Comparison of ENCODE assay signal across 8 cellular contexts in genomic region chr6:30481965-30482644, GRCh38. TPM values are rescaled to one million over a fixed set of nuclear protein-coding genes. Genes with fewer than 3 reads are reported as not detected.
DNase-seq lines count a peak whose midpoint lies in the region; ATAC-seq and TF ChIP-seq lines count a peak whose summit lies in the region.
"Not testable (repeated sequence)": the region's sequence is repeated elsewhere in the genome, so short reads cannot be mapped to it uniquely, and the experiment has no call there.

No MANE protein-coding gene starts in this region.

- H3K4me1 Mint-ChIP-seq in T-helper 1 cell treated with Interleukin-12 subunit alpha and Interleukin-12 subunit beta and Interleukin-4 antibody, amounts not matched to agents 30 μg/mL and 1 μg/mL, for 36 hours (ENCODE audit: low read depth) = peaks cover 17% of the 10 kb centered on the region
- peaks cover 31% of the 10 kb centered on the region for H3K4me1 Mint-ChIP-seq in activated naive CD4-positive, alpha-beta T cell treated with anti-CD3 and anti-CD28 coated beads for 36 hours (ENCODE audit: low read depth)
- peaks cover 13% of the 10 kb centered on the region in 2 donors for H3K4me1 Mint-ChIP-seq in natural killer cell

- TF ChIP-seq CTCF in foreskin fibroblast (IDR thresholded peaks at IDR 0.05; ENCODE audit: low read depth, low read length) (peak; percentile 70), natural killer cell (IDR thresholded peaks at IDR 0.05) (peak; percentile 81)

- ATAC-seq in HG02678 (IDR thresholded peaks at IDR 0.05; ENCODE audit: unreplicated experiment) (peak; percentile 75), natural killer cell (peak; percentile 78 to 86 (median 83))

- intact Hi-C loops in activated naive CD4-positive, alpha-beta T cell treated with anti-CD3 and anti-CD28 coated beads for 36 hours (cut with micrococcal nuclease) = loop anchor here (2.0 to 5.0 kb wide), 6 partner anchors 29 to 597 kb away; partner anchors contain the start of gene DHX16
- intact Hi-C loops in natural killer cell (cut with micrococcal nuclease) = loop anchor here (1.0 to 5.0 kb wide), 3 partner anchors 135 to 241 kb away; partner anchors contain the start of genes DHX16, MRPS18B and PPP1R10

- H3K36me3 Mint-ChIP-seq in T-helper 1 cell treated with Interleukin-12 subunit alpha and Interleukin-12 subunit beta and Interleukin-4 antibody, amounts not matched to agents 30 μg/mL and 1 μg/mL, for 36 hours (ENCODE audit: low read depth); activated naive CD4-positive, alpha-beta T cell treated with anti-CD3 and anti-CD28 coated beads for 36 hours (ENCODE audit: low read depth); natural killer cell: not testable (repeated sequence)

- not testable (repeated sequence) for H3K9me3 Mint-ChIP-seq in T-helper 1 cell treated with Interleukin-12 subunit alpha and Interleukin-12 subunit beta and Interleukin-4 antibody, amounts not matched to agents 30 μg/mL and 1 μg/mL, for 36 hours; activated naive CD4-positive, alpha-beta T cell treated with anti-CD3 and anti-CD28 coated beads for 36 hours; natural killer cell

- H3K4me3 ChIP-seq in foreskin fibroblast (ENCODE audit: low read depth in 1 of 2, low read length in 2 of 2) = peak overlapping the region in 1 of 2 donors; percentile 37

- H3K27me3 Mint-ChIP-seq in T-helper 1 cell treated with Interleukin-12 subunit alpha and Interleukin-12 subunit beta and Interleukin-4 antibody, amounts not matched to agents 30 μg/mL and 1 μg/mL, for 36 hours (ENCODE audit: low read depth) = peaks cover 70% of the 10 kb centered on the region
- H3K27me3 Mint-ChIP-seq in activated naive CD4-positive, alpha-beta T cell treated with anti-CD3 and anti-CD28 coated beads for 36 hours (ENCODE audit: low read depth) = peaks cover 50% of the 10 kb centered on the region
- H3K27me3 Mint-ChIP-seq in natural killer cell (ENCODE audit: low read depth in 2 of 2) = peaks cover 41 to 53% of the 10 kb centered on the region in 2 donors

- DNase-seq in DMS114 treated with DMSO at 0.1 percent for 48 hours (lab: John Stamatoyannopoulos, UW; ENCODE audit: unreplicated experiment) (peak; percentile 78), NCI-H2029 treated with DMSO at 0.1 percent for 48 hours (lab: John Stamatoyannopoulos, UW) (peak; percentile 13), foreskin fibroblast (peak; percentile 51 to 85), natural killer cell (peak; percentile 78)
- peak; percentile 92 for DNase-seq in activated naive CD4-positive, alpha-beta T cell treated with anti-CD3 and anti-CD28 coated beads for 36 hours
- peak; percentile 63 to 68 for DNase-seq in stimulated activated CD8-positive, alpha-beta memory T cell treated with anti-CD3 and anti-CD28 coated beads, Interleukin-7, amount 100 ng/mL, for 1 hour (ENCODE audit: low read depth in 2 of 2)

- H3K27ac Mint-ChIP-seq in T-helper 1 cell treated with Interleukin-12 subunit alpha and Interleukin-12 subunit beta and Interleukin-4 antibody, amounts not matched to agents 30 μg/mL and 1 μg/mL, for 36 hours; natural killer cell: not testable (repeated sequence)
- peak overlapping the region; percentile 31 for H3K27ac Mint-ChIP-seq in activated naive CD4-positive, alpha-beta T cell treated with anti-CD3 and anti-CD28 coated beads for 36 hours

- peak overlapping the region; percentile 15 for H3K4me3 Mint-ChIP-seq in T-helper 1 cell treated with Interleukin-12 subunit alpha and Interleukin-12 subunit beta and Interleukin-4 antibody, amounts not matched to agents 30 μg/mL and 1 μg/mL, for 36 hours
- peak overlapping the region; percentile 38 for H3K4me3 Mint-ChIP-seq in activated naive CD4-positive, alpha-beta T cell treated with anti-CD3 and anti-CD28 coated beads for 36 hours
- H3K4me3 Mint-ChIP-seq in natural killer cell = not testable (repeated sequence)

- CTCF ChIA-PET in activated naive CD4-positive, alpha-beta T cell treated with anti-CD3 and anti-CD28 coated beads for 36 hours (lab: Charles Lee) = interaction anchor here (0.6 to 10.3 kb wide), 29 partner anchors 11 to 666 kb away, joined by 3 to 367 read pairs (median 4); partner anchors contain the start of gene DHX16

RNA-seq across cellular contexts. Expression of gene HLA-E, which starts 7.2 kb away (rescaled TPM):
- total RNA-seq in activated naive CD4-positive, alpha-beta T cell treated with anti-CD3 and anti-CD28 coated beads for 36 hours = 100 to 1,000 TPM; 598 to 608 TPM
- 1,000 to 10,000 TPM; 1,807 to 2,048 (median 1,904) TPM for total RNA-seq in natural killer cell

Comparison
In these comparisons a context has a peak if more than half of its experiments do, and no peak if none do; other contexts are left out.
1. DNase-seq: peak in every context shown above with its lines; median percentile 92 in activated naive CD4-positive, alpha-beta T cell treated with anti-CD3 and anti-CD28 coated beads for 36 hours; 78 in DMS114 treated with DMSO at 0.1 percent for 48 hours; 78 in natural killer cell; 68 in foreskin fibroblast; 66 in stimulated activated CD8-positive, alpha-beta memory T cell treated with anti-CD3 and anti-CD28 coated beads, Interleukin-7, amount 100 ng/mL, for 1 hour; 13 in NCI-H2029 treated with DMSO at 0.1 percent for 48 hours.